ENCODE assay signal across 12 cellular contexts in the genomic region with DNA sequence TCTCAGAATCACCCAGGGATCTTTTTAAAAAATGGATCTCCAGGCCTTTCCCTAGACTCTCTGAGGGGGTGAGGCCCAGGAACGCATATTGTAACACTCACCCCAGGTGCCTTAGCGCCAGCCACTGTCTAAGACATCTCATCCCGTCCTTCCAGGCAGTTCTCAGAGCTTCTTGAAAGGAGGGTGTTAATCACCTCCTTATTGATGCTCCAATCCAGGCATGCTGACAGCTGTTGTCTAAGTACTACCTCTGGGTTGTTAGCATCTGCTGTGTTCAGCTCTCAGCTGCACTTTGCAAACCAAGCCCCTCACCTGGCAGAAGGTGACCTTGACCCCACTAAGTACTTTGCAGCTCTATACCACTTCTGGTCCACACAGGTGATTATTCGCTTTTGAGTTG.
"Had no signal": no experiment of that assay in that cellular context is flagged by ENCODE, and none has a peak within 500 bp of the region (broad histone marks: within the 10 kb centered on the region; RNA-seq: fewer than 3 reads in every experiment).

No MANE protein-coding gene starts in this region.

- ATAC-seq: gastroesophageal sphincter, left ventricle myocardium superior had no signal

- H3K27me3 ChIP-seq: adrenal gland, gastroesophageal sphincter, sigmoid colon had no signal

- H3K27ac ChIP-seq: adrenal gland, epithelial cell of prostate, gastroesophageal sphincter, sigmoid colon had no signal

- DNase-seq: activated CD4-positive, alpha-beta T cell treated with anti-CD3 and anti-CD28 coated beads, Interleukin-2, amount 50 U/mL, for 1 hour; activated naive CD4-positive, alpha-beta T cell treated with anti-CD3 and anti-CD28 coated beads, Interleukin-2, amount 10 ng/mL, durations not matched to agents 7 days and 5 days; activated T-cell treated with anti-CD3 and anti-CD28 coated beads for 4 hours; adrenal gland; effector CD4-positive, alpha-beta T cell; left ventricle myocardium superior; mesenchymal stem cell; sigmoid colon; stimulated activated naive CD4-positive, alpha-beta T cell treated with Interleukin-2 at 50 U/mL for 16 hours; trophoblast cell had no signal

- H3K36me3 ChIP-seq: adrenal gland, gastroesophageal sphincter, sigmoid colon had no signal

- H3K4me3 ChIP-seq: adrenal gland, gastroesophageal sphincter, sigmoid colon had no signal
